9 cellular contexts compared by ENCODE assay signal in genomic region chr3:130963878-130964277, GRCh38.
DNase-seq lines count a peak whose midpoint lies in the region; ATAC-seq and TF ChIP-seq lines count a peak whose summit lies in the region.
"Had no signal": no experiment of that assay in that cellular context is flagged by ENCODE, and none has a peak within 500 bp of the region (broad histone marks: within the 10 kb centered on the region; RNA-seq: fewer than 3 reads in every experiment).

No MANE protein-coding gene starts in this region.

- peak; percentile 86 for ATAC-seq in HCT116
- ATAC-seq in HG03432 (IDR thresholded peaks at IDR 0.05; ENCODE audit: unreplicated experiment), result no peak
- no peak for ATAC-seq in HG02884 (IDR thresholded peaks at IDR 0.05; ENCODE audit: unreplicated experiment)
- ATAC-seq: left ventricle myocardium superior had no signal

- H3K9ac ChIP-seq in HCT116 (ENCODE audit: low read length), result no peak overlapping the region

- intact Hi-C loops in HCT116 (cut with micrococcal nuclease), result no loop called here

- no TSS peak for BruUV-seq in HCT116 (replicated peaks; lab: Mats Ljungman, UMichigan)

- peaks cover 4 to 17% of the 10 kb centered on the region in 2 experiments; a peak in 3 of 4 replicates for H3K36me3 ChIP-seq in HCT116 (ENCODE audit: control insufficient read depth in 1 of 2, insufficient read depth in 2 of 2, low read length in 2 of 2)

- H3K27me3 ChIP-seq in HCT116 (ENCODE audit: insufficient read depth, low read length), result no peaks in the 10 kb centered on the region

- H3K4me1 ChIP-seq in HCT116 (ENCODE audit: control insufficient read depth in 1 of 2, insufficient read depth in 2 of 2, low read length in 2 of 2), result peaks cover 0 to 14% of the 10 kb centered on the region in 2 experiments; a peak in 2 of 4 replicates

- no peaks in the 10 kb centered on the region for H3K9me2 ChIP-seq in HCT116 (ENCODE audit: insufficient read depth)

- POLR2A ChIA-PET in HCT116 (lab: Charles Lee), result no interaction called here

- TF ChIP-seq CTCF in HCT116 (IDR thresholded peaks at IDR 0.05 in 2 of 3, conservative IDR thresholded peaks at IDR 0.05 in 1 of 3; ENCODE audit: borderline replicate concordance in 1 of 3, insufficient read depth in 1 of 3, low read depth in 2 of 3, low read length in 2 of 3), result no peak

- H3K4me3 ChIP-seq in HCT116 (replicated peaks in 1 of 2; ENCODE audit: low read depth in 1 of 2, low read length in 2 of 2) (no peak overlapping the region), skeletal muscle cell (ENCODE audit: low read depth, low read length) (no peak overlapping the region)

- H2AFZ ChIP-seq in HCT116 (ENCODE audit: low read depth, low read length, poor library complexity, severe bottlenecking), result no peak overlapping the region

- DNase-seq in HCT116 (ENCODE audit: low read depth, low spot score) (peak; percentile 73), SIG-M5 treated with dmso at 0.1 percent for 504 hours (lab: John Stamatoyannopoulos, UW; ENCODE audit: unreplicated experiment) (peak; percentile 72), fibroblast of the conjunctiva (ENCODE audit: low read depth) (peak; percentile 77), skeletal muscle cell (ENCODE audit: low read depth) (peak; percentile 87), RPMI8226 (no peak)
- DNase-seq: left ventricle myocardium superior, NCI-H1930 had no signal

- H3K27ac ChIP-seq in HCT116 (ENCODE audit: low read depth, low read length), result no peak overlapping the region

- no peaks in the 10 kb centered on the region for H4K20me1 ChIP-seq in HCT116 (ENCODE audit: insufficient read depth)

- peak overlapping the region; percentile 12; the same call in 1 of the 2 replicates for H3K4me2 ChIP-seq in HCT116 (ENCODE audit: low read length)

- RAD21 ChIA-PET in HCT116 (lab: Charles Lee; ENCODE audit: low non-redundant PET in 1 of 2, low total read pairs in 2 of 2, uncharacterized antibody in 2 of 2, unreplicated experiment in 2 of 2), result no interaction called here

- TF ChIP-seq RAD21 in HCT116 (IDR thresholded peaks at IDR 0.05; ENCODE audit: low read depth), result no peak

- TF ChIP-seq POLR2A in HCT116 (IDR thresholded peaks at IDR 0.05; ENCODE audit: borderline replicate concordance, extremely low read depth, insufficient read depth, insufficient read length), result no peak

- CTCF ChIA-PET in HCT116 (lab: Charles Lee), result no interaction called here

- H3K9me3 ChIP-seq in HCT116 (ENCODE audit: control insufficient read depth in 1 of 2, insufficient read depth in 1 of 2, low read depth in 1 of 2, low read length in 2 of 2), result no peaks in the 10 kb centered on the region

- H3K79me2 ChIP-seq in HCT116 (ENCODE audit: insufficient read depth, low read length), result no peaks in the 10 kb centered on the region

TF ChIP-seq in HCT116, 20 proteins besides CTCF, POLR2A, EP300 and RAD21:
- TF ChIP-seq ZBTB33 (IDR thresholded peaks at IDR 0.05; ENCODE audit: extremely low read depth, insufficient replicate concordance, low read length) (no peak), MAX (IDR thresholded peaks at IDR 0.05) (0 out of 2 replicates have a peak, but pooled peaks have one; percentile 18), SIN3A (IDR thresholded peaks at IDR 0.05; ENCODE audit: low read depth) (no peak), ZFX (IDR thresholded peaks at IDR 0.05) (no peak), EGR1 (IDR thresholded peaks at IDR 0.05; ENCODE audit: low read depth) (no peak), SP1 (IDR thresholded peaks at IDR 0.05; ENCODE audit: low read depth) (peak; percentile 34; the same call in 1 of the 2 replicates), JUND (IDR thresholded peaks at IDR 0.05) (peak; percentile 66), CEBPB (IDR thresholded peaks at IDR 0.05; ENCODE audit: low read depth) (peak; percentile 71), CBX3 (IDR thresholded peaks at IDR 0.05; ENCODE audit: low read depth) (0 out of 2 replicates have a peak, but pooled peaks have one; percentile 33), EZH2phosphoT487 (IDR thresholded peaks at IDR 0.05; ENCODE audit: borderline replicate concordance) (no peak), FOSL1 (IDR thresholded peaks at IDR 0.05; ENCODE audit: low read depth) (peak; percentile 71), SRF (IDR thresholded peaks at IDR 0.05; ENCODE audit: low read depth) (0 out of 2 replicates have a peak, but pooled peaks have one; percentile 23)
